Comparison of ENCODE assay signal across 9 cellular contexts in genomic region chr4:158578476-158578875, GRCh38. TPM values are rescaled to one million over a fixed set of nuclear protein-coding genes. Genes with fewer than 3 reads are reported as not detected.
DNase-seq lines count a peak whose midpoint lies in the region; ATAC-seq and TF ChIP-seq lines count a peak whose summit lies in the region.
"Had no signal": no experiment of that assay in that cellular context is flagged by ENCODE, and none has a peak within 500 bp of the region (broad histone marks: within the 10 kb centered on the region; RNA-seq: fewer than 3 reads in every experiment).

No MANE protein-coding gene starts in this region.

- no peak overlapping the region for H3K4me3 ChIP-seq in retinal pigment epithelial cell (ENCODE audit: low read length)
- H3K4me3 ChIP-seq in mucosa of descending colon, result no peak overlapping the region

- intact Hi-C loops in mucosa of descending colon (cut with DNase I, micrococcal nuclease), result no loop called here

- DNase-seq in DMS 273 (lab: John Stamatoyannopoulos, UW; ENCODE audit: unreplicated experiment), result peak; percentile 22
- DNase-seq in DMS 273 treated with DMSO at 0.1 percent for 48 hours (lab: John Stamatoyannopoulos, UW), result no peak
- peak; percentile 9 for DNase-seq in NCI-H460 (ENCODE audit: extremely low read depth, low read depth)
- peak; percentile 40 for DNase-seq in dedifferentiated amniotic fluid mesenchymal stem cell (ENCODE audit: extremely low spot score)
- DNase-seq in retinal pigment epithelial cell (ENCODE audit: low read depth), result no peak
- no peak for DNase-seq in NCI-H2196 treated with DMSO at 0.1 percent for 48 hours (lab: John Stamatoyannopoulos, UW; ENCODE audit: unreplicated experiment)
- no peak for DNase-seq in mucosa of descending colon
- DNase-seq: 8988T had no signal

- TF ChIP-seq CTCF in retinal pigment epithelial cell (conservative IDR thresholded peaks at IDR 0.05; ENCODE audit: low read depth, low read length), result peak; percentile 59
- TF ChIP-seq CTCF in mucosa of descending colon (IDR thresholded peaks at IDR 0.05), result no peak

- no peaks in the 10 kb centered on the region for H3K36me3 ChIP-seq in mucosa of descending colon (ENCODE audit: low read depth)

- H3K9me3 ChIP-seq in mucosa of descending colon, result no peaks in the 10 kb centered on the region

- ATAC-seq in mucosa of descending colon (no peak), HG02571 (IDR thresholded peaks at IDR 0.05; ENCODE audit: unreplicated experiment) (no peak)

- no peaks in the 10 kb centered on the region for H3K4me1 ChIP-seq in mucosa of descending colon (ENCODE audit: low read depth)

RNA-seq across cellular contexts. Expression of gene RXFP1, which starts 56.8 kb away (rescaled TPM):
- total RNA-seq in NCI-H460 (2014; rRNA removed; shearing (Covaris generic)), result not detected in 2 replicates
- polyA plus RNA-seq in NCI-H460 (2014; cell fraction: nucleus; rRNA removed), result not detected in 2 replicates
- under 1 TPM in 2 of 3 donors, not detected in 1; 0.22 to 0.27 TPM for total RNA-seq in mucosa of descending colon

Comparison
In these comparisons a context has a peak if more than half of its experiments do, and no peak if none do; other contexts are left out.
1. DNase-seq: peak in DMS 273 (single experiment), NCI-H460 (single experiment) and dedifferentiated amniotic fluid mesenchymal stem cell (single experiment); none in DMS 273 treated with DMSO at 0.1 percent for 48 hours (single experiment), retinal pigment epithelial cell (single experiment), NCI-H2196 treated with DMSO at 0.1 percent for 48 hours (single experiment) and mucosa of descending colon (0 of 3).